Comparison of ENCODE assay signal across 15 cellular contexts in the genomic region with DNA sequence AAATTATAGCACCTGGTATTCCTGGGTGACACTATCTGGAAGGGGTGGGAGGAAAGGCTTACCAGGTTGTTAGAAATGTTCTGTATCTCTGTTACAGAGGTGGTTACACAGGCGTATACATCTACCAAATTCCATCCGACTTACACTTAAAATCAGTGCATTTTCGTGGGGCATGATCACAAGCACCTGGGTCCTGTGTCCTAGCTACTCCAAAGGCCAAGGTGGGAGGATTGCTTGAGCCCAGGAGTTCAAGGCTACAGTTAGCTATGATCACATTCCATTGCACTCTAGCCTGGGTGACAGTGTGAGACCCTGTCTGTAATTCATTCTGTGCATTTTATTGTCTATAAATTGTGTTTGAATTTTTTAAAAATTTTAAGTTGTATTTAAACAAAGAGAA.
A peak's percentile ranks its signal among the peaks of the same experiment; 100 is the strongest.
DNase-seq lines count a peak whose midpoint lies in the region; ATAC-seq and TF ChIP-seq lines count a peak whose summit lies in the region.
"Had no signal": no experiment of that assay in that cellular context is flagged by ENCODE, and none has a peak within 500 bp of the region (broad histone marks: within the 10 kb centered on the region; RNA-seq: fewer than 3 reads in every experiment).

No MANE protein-coding gene starts in this region.

- H3K4me2 ChIP-seq in Loucy (ENCODE audit: low read depth, low read length, poor library complexity, severe bottlenecking): peak overlapping the region; percentile 19

- H3K9me3 Mint-ChIP-seq in nephron progenitor cell: no peaks in the 10 kb centered on the region
- H3K9me3 Mint-ChIP-seq: CD4-positive, CD25-positive, alpha-beta regulatory T cell had no signal

- H3K36me3 ChIP-seq in right atrium auricular region (peaks cover 12% of the 10 kb centered on the region), Loucy (ENCODE audit: insufficient read depth, low read length) (peaks cover 9% of the 10 kb centered on the region; the same call in 1 of the 2 replicates), thyroid gland (no peaks in the 10 kb centered on the region), uterus (no peaks in the 10 kb centered on the region)

- H3K27ac ChIP-seq in right atrium auricular region: peak overlapping the region; percentile 41 to 73
- peak overlapping the region; percentile 59 to 74 (median 68) for H3K27ac ChIP-seq in thyroid gland
- H3K27ac ChIP-seq in uterus: no peak overlapping the region
- H3K27ac ChIP-seq: BLaER1 treated with 17β-estradiol and CSF1 and Interleukin-3, amounts not matched to agents 10 nM and 100 nM had no signal

- peaks cover 32% of the 10 kb centered on the region for H3K36me3 Mint-ChIP-seq in nephron progenitor cell (ENCODE audit: low read depth)

- TF ChIP-seq CTCF in right atrium auricular region (IDR thresholded peaks at IDR 0.05) (no peak), Loucy (conservative IDR thresholded peaks at IDR 0.05; ENCODE audit: low read length) (no peak), nephron progenitor cell (IDR thresholded peaks at IDR 0.05) (no peak), thyroid gland (IDR thresholded peaks at IDR 0.05) (no peak), uterus (IDR thresholded peaks at IDR 0.05) (no peak)

- peak overlapping the region; percentile 91 for H3K27ac Mint-ChIP-seq in nephron progenitor cell
- H3K27ac Mint-ChIP-seq: CD4-positive, CD25-positive, alpha-beta regulatory T cell had no signal

- 92 to 95% methylated on average over 3 of the region's 3 CpGs for WGBS in thyroid gland, 2 donors

- no peaks in the 10 kb centered on the region for H4K20me1 ChIP-seq in Loucy (ENCODE audit: insufficient read depth, low read length, poor library complexity, severe bottlenecking)

- TF ChIP-seq POLR2A in thyroid gland (IDR thresholded peaks at IDR 0.05) (no peak), uterus (IDR thresholded peaks at IDR 0.05) (no peak)

- H3K79me2 ChIP-seq in Loucy (ENCODE audit: insufficient read depth, low read length): peaks cover 88% of the 10 kb centered on the region

- H3K4me1 Mint-ChIP-seq in nephron progenitor cell: peaks cover 42% of the 10 kb centered on the region
- H3K4me1 Mint-ChIP-seq: CD4-positive, CD25-positive, alpha-beta regulatory T cell had no signal

- H3K27me3 ChIP-seq in right atrium auricular region (no peaks in the 10 kb centered on the region), Loucy (ENCODE audit: insufficient read depth, low read length, poor library complexity, severe bottlenecking) (no peaks in the 10 kb centered on the region), thyroid gland (no peaks in the 10 kb centered on the region), uterus (no peaks in the 10 kb centered on the region)
- H3K27me3 ChIP-seq: BLaER1 treated with 17β-estradiol and CSF1 and Interleukin-3, amounts not matched to agents 10 nM and 100 nM had no signal

- DNase-seq in right atrium auricular region (ENCODE audit: low spot score) (no peak), Right ventricle myocardium superior (no peak), nephron progenitor cell (no peak), thyroid gland (no peak), islet precursor cell (no peak), uterus (no peak)
- no peak for DNase-seq in activated CD8-positive, alpha-beta memory T cell treated with anti-CD3 and anti-CD28 coated beads, Interleukin-2, amount 50 U/mL, for 4 hours
- DNase-seq: 8988T; AML-193; Calu3; CD4-positive, CD25-positive, alpha-beta regulatory T cell; DMS 273 treated with DMSO at 0.1 percent for 48 hours had no signal

- no peaks in the 10 kb centered on the region for H3K9me3 ChIP-seq in right atrium auricular region
- H3K9me3 ChIP-seq in Loucy (ENCODE audit: insufficient read depth, low read depth, low read length): no peaks in the 10 kb centered on the region
- H3K9me3 ChIP-seq in thyroid gland: no peaks in the 10 kb centered on the region
- no peaks in the 10 kb centered on the region for H3K9me3 ChIP-seq in uterus
- H3K9me3 ChIP-seq: BLaER1 treated with 17β-estradiol and CSF1 and Interleukin-3, amounts not matched to agents 10 nM and 100 nM had no signal

- no peak overlapping the region for H3K9ac ChIP-seq in Loucy (ENCODE audit: low read depth, low read length, poor library complexity, severe bottlenecking)
- H3K9ac ChIP-seq: BLaER1 treated with 17β-estradiol and CSF1 and Interleukin-3, amounts not matched to agents 10 nM and 100 nM had no signal

- no peak for ATAC-seq in Right ventricle myocardium superior (ENCODE audit: poor library complexity)
- ATAC-seq: HCT116 had no signal

- H3K4me1 ChIP-seq in right atrium auricular region: peaks cover 0 to 58% of the 10 kb centered on the region in 2 donors
- peaks cover 40% of the 10 kb centered on the region for H3K4me1 ChIP-seq in Loucy (ENCODE audit: insufficient read depth, low read length, poor library complexity, severe bottlenecking)
- H3K4me1 ChIP-seq in thyroid gland: peaks cover 19 to 67% of the 10 kb centered on the region in 2 donors
- no peaks in the 10 kb centered on the region for H3K4me1 ChIP-seq in uterus

- H2AFZ ChIP-seq in Loucy (ENCODE audit: low read length): no peak overlapping the region

- H3F3A ChIP-seq in Loucy (ENCODE audit: low read depth): no peaks in the 10 kb centered on the region

- H3K27me3 Mint-ChIP-seq in nephron progenitor cell (ENCODE audit: low read depth, poor library complexity): peaks cover 3% of the 10 kb centered on the region

- no peaks in the 10 kb centered on the region for H3K9me2 ChIP-seq in Loucy (replicated peaks; ENCODE audit: low read depth, low read length)

- no peak overlapping the region for H3K4me3 ChIP-seq in right atrium auricular region
- H3K4me3 ChIP-seq in Loucy (ENCODE audit: low read length, poor library complexity, severe bottlenecking): no peak overlapping the region
- H3K4me3 ChIP-seq in thyroid gland (replicated peaks in 1 of 3): no peak overlapping the region
- no peak overlapping the region for H3K4me3 ChIP-seq in uterus
- H3K4me3 ChIP-seq: BLaER1 treated with 17β-estradiol and CSF1 and Interleukin-3, amounts not matched to agents 10 nM and 100 nM had no signal

- no peak overlapping the region for H3K4me3 Mint-ChIP-seq in nephron progenitor cell
- H3K4me3 Mint-ChIP-seq: CD4-positive, CD25-positive, alpha-beta regulatory T cell had no signal

- intact Hi-C loops in Right ventricle myocardium superior (cut with DNase I): no loop called here
- intact Hi-C loops in thyroid gland (cut with DNase I): no loop called here
- intact Hi-C loops in uterus (cut with DNase I; ENCODE audit: low total_unique reads): no loop called here

Comparison
In these comparisons a context has a peak if more than half of its experiments do, and no peak if none do; other contexts are left out.
1. H3K27ac ChIP-seq: peak in right atrium auricular region (2 of 2) and thyroid gland (3 of 3); none in uterus (0 of 2).